ENCODE assay signal across 14 cellular contexts in genomic region chr1:206658981-206659273, GRCh38. TPM values are rescaled to one million over a fixed set of nuclear protein-coding genes. Genes with fewer than 3 reads are reported as not detected.
A peak's percentile ranks its signal among the peaks of the same experiment; 100 is the strongest.
DNase-seq lines count a peak whose midpoint lies in the region; ATAC-seq, FAIRE-seq and TF ChIP-seq lines count a peak whose summit lies in the region.
"Had no signal": no experiment of that assay in that cellular context is flagged by ENCODE, and none has a peak within 500 bp of the region (broad histone marks: within the 10 kb centered on the region; RNA-seq: fewer than 3 reads in every experiment).

No MANE protein-coding gene starts in this region.

- H3K9ac ChIP-seq in iPS-15b (ENCODE audit: low read depth, low read length), result no peak overlapping the region

- H3K27me3 Mint-ChIP-seq in T-helper 17 cell, result peaks cover 54% of the 10 kb centered on the region
- peaks cover 5% of the 10 kb centered on the region for H3K27me3 Mint-ChIP-seq in endothelial cell (ENCODE audit: unreplicated experiment)

- no peak overlapping the region for H3K4me3 Mint-ChIP-seq in T-helper 17 cell
- no peak overlapping the region for H3K4me3 Mint-ChIP-seq in endothelial cell (ENCODE audit: unreplicated experiment)
- H3K4me3 Mint-ChIP-seq: activated CD4-positive, alpha-beta memory T cell treated with anti-CD3 and anti-CD28 coated beads for 36 hours; activated T-helper 1 cell treated with anti-CD3 and anti-CD28 coated beads, Interleukin-12 subunit alpha, Interleukin-12 subunit beta, Interleukin-2, Interleukin-4 antibody, amounts not matched to agents 30 ng/mL and 10 ng/mL and 1 ng/mL, durations not matched to agents 14 hours and 24 hours and 36 hours had no signal

- H3K4me1 ChIP-seq in iPS-15b (ENCODE audit: control insufficient read depth, insufficient read depth, low read length), result peaks cover 9% of the 10 kb centered on the region
- H3K4me1 ChIP-seq in pancreas, result peaks cover 15 to 25% (median 25%) of the 10 kb centered on the region in 3 donors

- H3K27ac ChIP-seq in pancreas, result peak overlapping the region; percentile 49 to 86 (median 74)
- H3K27ac ChIP-seq: vagina had no signal

- no peak for FAIRE-seq in pancreas (lab: Jason Lieb, UNC)

- H3K4me1 Mint-ChIP-seq in T-helper 17 cell (peaks cover 6% of the 10 kb centered on the region), endothelial cell (ENCODE audit: unreplicated experiment) (peaks cover 9% of the 10 kb centered on the region)

- H3K9me3 ChIP-seq in iPS-15b (ENCODE audit: control insufficient read depth, insufficient read depth, low read length) (no peaks in the 10 kb centered on the region), pancreas (no peaks in the 10 kb centered on the region), T-helper 17 cell (ENCODE audit: control insufficient read depth, low read length, poor library complexity, severe bottlenecking) (no peaks in the 10 kb centered on the region)
- H3K9me3 ChIP-seq: vagina had no signal

- DNase-seq in ELF-1 (ENCODE audit: low read depth, low spot score), result peak; percentile 44
- DNase-seq in NCI-H1092 (lab: John Stamatoyannopoulos, UW), result peak; percentile 46
- peak in 1 of 6 donors; percentile 30 for DNase-seq in pancreas
- DNase-seq in DMS79 (lab: John Stamatoyannopoulos, UW), result no peak
- no peak for DNase-seq in T-helper 17 cell
- DNase-seq in endothelial cell (ENCODE audit: low spot score), result no peak
- DNase-seq in MV-4-11 (lab: John Stamatoyannopoulos, UW), result no peak
- DNase-seq: foreskin melanocyte, NCI-H187 treated with DMSO at 0.1 percent for 48 hours, NCI-H524 had no signal

- 48 to 49% methylated on average over 7 of the region's 7 CpGs for WGBS in pancreas, 2 donors

- H3K4me3 ChIP-seq in iPS-15b (ENCODE audit: low read depth, low read length), result peak overlapping the region; percentile 36
- H3K4me3 ChIP-seq in pancreas, result no peak overlapping the region
- H3K4me3 ChIP-seq: vagina had no signal

- ATAC-seq in pancreas (peak; percentile 1 to 4 (median 2)), T-helper 17 cell (no peak)

- H3K27me3 ChIP-seq in iPS-15b (ENCODE audit: control insufficient read depth, insufficient read depth, low read length), result peaks cover 61% of the 10 kb centered on the region
- no peaks in the 10 kb centered on the region for H3K27me3 ChIP-seq in pancreas

- no peaks in the 10 kb centered on the region for H3K9me3 Mint-ChIP-seq in endothelial cell (ENCODE audit: unreplicated experiment)
- H3K9me3 Mint-ChIP-seq: activated CD4-positive, alpha-beta memory T cell treated with anti-CD3 and anti-CD28 coated beads for 36 hours; activated T-helper 1 cell treated with anti-CD3 and anti-CD28 coated beads, Interleukin-12 subunit alpha, Interleukin-12 subunit beta, Interleukin-2, Interleukin-4 antibody, amounts not matched to agents 30 ng/mL and 10 ng/mL and 1 ng/mL, durations not matched to agents 14 hours and 24 hours and 36 hours had no signal

- intact Hi-C loops in pancreas (cut with DNase I), result no loop called here

- H3K36me3 ChIP-seq in iPS-15b (ENCODE audit: control insufficient read depth, insufficient read depth, low read length) (no peaks in the 10 kb centered on the region), pancreas (no peaks in the 10 kb centered on the region)
- H3K36me3 ChIP-seq: vagina had no signal

- peaks cover 3% of the 10 kb centered on the region for H3K36me3 Mint-ChIP-seq in T-helper 17 cell (ENCODE audit: low read depth)
- H3K36me3 Mint-ChIP-seq in endothelial cell (ENCODE audit: low read depth, unreplicated experiment), result no peaks in the 10 kb centered on the region
- H3K36me3 Mint-ChIP-seq: activated CD4-positive, alpha-beta memory T cell treated with anti-CD3 and anti-CD28 coated beads for 36 hours had no signal

- H3K27ac Mint-ChIP-seq in T-helper 17 cell, result no peak overlapping the region
- no peak overlapping the region for H3K27ac Mint-ChIP-seq in endothelial cell (ENCODE audit: unreplicated experiment)
- H3K27ac Mint-ChIP-seq: activated CD4-positive, alpha-beta memory T cell treated with anti-CD3 and anti-CD28 coated beads for 36 hours; activated T-helper 1 cell treated with anti-CD3 and anti-CD28 coated beads, Interleukin-12 subunit alpha, Interleukin-12 subunit beta, Interleukin-2, Interleukin-4 antibody, amounts not matched to agents 30 ng/mL and 10 ng/mL and 1 ng/mL, durations not matched to agents 14 hours and 24 hours and 36 hours had no signal

- TF ChIP-seq CTCF in pancreas (IDR thresholded peaks at IDR 0.05), result no peak
- no peak for TF ChIP-seq CTCF in endothelial cell (IDR thresholded peaks at IDR 0.05; ENCODE audit: unreplicated experiment)

RNA-seq across cellular contexts. Expression of gene DYRK3, which starts 23.6 kb away (rescaled TPM):
- total RNA-seq in pancreas (1 to 10 TPM; 2.3 to 7.0 (median 3.8) TPM), T-helper 17 cell (1 to 10 TPM; 3.0 to 3.6 TPM), endothelial cell (ENCODE audit: unreplicated experiment) (3.2 TPM)
- polyA plus RNA-seq in pancreas, result 1 to 10 TPM; 2.4 to 4.8 TPM

RNA-seq across cellular contexts. Expression of gene MAPKAPK2, which starts 25.8 kb away (rescaled TPM):
- total RNA-seq in pancreas (10 to 100 TPM; 28.3 to 55.7 (median 30.8) TPM), T-helper 17 cell (100 to 1,000 TPM; 181 to 182 TPM), endothelial cell (ENCODE audit: unreplicated experiment) (109 TPM)
- polyA plus RNA-seq in pancreas, result 10 to 100 TPM; 38.8 to 48.9 TPM

RNA-seq across cellular contexts. Expression of gene EIF2D, which starts 46.7 kb away (rescaled TPM):
- total RNA-seq in pancreas (10 to 100 TPM; 20.9 to 35.7 (median 27.7) TPM), T-helper 17 cell (10 to 100 TPM; 43.6 to 45.4 TPM), endothelial cell (ENCODE audit: unreplicated experiment) (32.7 TPM)
- polyA plus RNA-seq in pancreas, result 10 to 100 TPM; 28.8 to 37.9 TPM

Comparison
In these comparisons a context has a peak if more than half of its experiments do, and no peak if none do; other contexts are left out.
1. DNase-seq: peak in ELF-1 (single experiment) and NCI-H1092 (single experiment); none in DMS79 (single experiment), T-helper 17 cell (0 of 3), endothelial cell (single experiment) and MV-4-11 (single experiment).